Comparison of ENCODE assay signal across 27 cellular contexts in genomic region chr17:81232616-81233241, GRCh38.
"Had no signal": no experiment of that assay in that cellular context is flagged by ENCODE, and none has a peak within 500 bp of the region (broad histone marks: within the 10 kb centered on the region; RNA-seq: fewer than 3 reads in every experiment).

No MANE protein-coding gene starts in this region.

- H3K4me3 ChIP-seq: dorsolateral prefrontal cortex, hepatocyte, left ventricle myocardium inferior, lower lobe of right lung, pancreas, smooth muscle cell, thoracic aorta, tibial nerve, upper lobe of right lung, uterus had no signal

- ATAC-seq: left colon; lower lobe of right lung; naive thymus-derived CD8-positive, alpha-beta T cell; pancreas; sciatic nerve; stimulated activated effector memory CD8-positive, alpha-beta T cell treated with anti-CD3 and anti-CD28 coated beads, Interleukin-12 subunit alpha, Interleukin-12 subunit beta, amount 100 ng/mL, for 72 hours; upper lobe of right lung had no signal

- H3K36me3 ChIP-seq: uterus had no signal

- FAIRE-seq: frontal cortex, islet of Langerhans, pancreas had no signal

- H3K27me3 Mint-ChIP-seq: naive thymus-derived CD8-positive, alpha-beta T cell had no signal

- H3K27ac ChIP-seq: dorsolateral prefrontal cortex, hepatocyte, left ventricle myocardium inferior, lower lobe of right lung, neutrophil, pancreas, thoracic aorta, tibial nerve, upper lobe of right lung, uterus had no signal

- H3K9me3 Mint-ChIP-seq: naive thymus-derived CD8-positive, alpha-beta T cell; stimulated activated effector memory CD8-positive, alpha-beta T cell treated with anti-CD3 and anti-CD28 coated beads, Interleukin-12 subunit alpha, Interleukin-12 subunit beta, amount 100 ng/mL, for 72 hours had no signal

- DNase-seq: cerebellar nuclear complex; dorsolateral prefrontal cortex; effector CD4-positive, alpha-beta T cell; head of caudate nucleus; kidney glomerular epithelial cell; left colon; left ventricle myocardium inferior; lower lobe of right lung; nephron progenitor cell; retina; stimulated activated CD4-positive, alpha-beta T cell treated with anti-CD3 and anti-CD28 coated beads, Interleukin-12 subunit alpha, Interleukin-12 subunit beta, amount 100 ng/mL, for 4 hours; stimulated activated CD4-positive, alpha-beta T cell treated with anti-CD3 and anti-CD28 coated beads, Interleukin-1b, Interleukin-23, amount 100 ng/mL, for 48 hours; stimulated activated CD4-positive, alpha-beta T cell treated with anti-CD3 and anti-CD28 coated beads, Interleukin-4, amount 100 ng/mL, for 1 hour; stimulated activated naive CD4-positive, alpha-beta T cell treated with Interleukin-2 at 50 U/mL for 16 hours; upper lobe of right lung; uterus had no signal

- H3K27ac Mint-ChIP-seq: naive thymus-derived CD8-positive, alpha-beta T cell; nephron progenitor cell; stimulated activated effector memory CD8-positive, alpha-beta T cell treated with anti-CD3 and anti-CD28 coated beads, Interleukin-12 subunit alpha, Interleukin-12 subunit beta, amount 100 ng/mL, for 72 hours had no signal

- H3K4me3 Mint-ChIP-seq: naive thymus-derived CD8-positive, alpha-beta T cell; nephron progenitor cell; stimulated activated effector memory CD8-positive, alpha-beta T cell treated with anti-CD3 and anti-CD28 coated beads, Interleukin-12 subunit alpha, Interleukin-12 subunit beta, amount 100 ng/mL, for 72 hours had no signal

- H3K27me3 ChIP-seq: dorsolateral prefrontal cortex, hepatocyte, neutrophil, pancreas, tibial nerve, upper lobe of right lung, uterus had no signal

- H3K9me3 ChIP-seq: left ventricle myocardium inferior, lower lobe of right lung, neutrophil, pancreas, thoracic aorta, tibial nerve, upper lobe of right lung, uterus had no signal
